In the genomic region with DNA sequence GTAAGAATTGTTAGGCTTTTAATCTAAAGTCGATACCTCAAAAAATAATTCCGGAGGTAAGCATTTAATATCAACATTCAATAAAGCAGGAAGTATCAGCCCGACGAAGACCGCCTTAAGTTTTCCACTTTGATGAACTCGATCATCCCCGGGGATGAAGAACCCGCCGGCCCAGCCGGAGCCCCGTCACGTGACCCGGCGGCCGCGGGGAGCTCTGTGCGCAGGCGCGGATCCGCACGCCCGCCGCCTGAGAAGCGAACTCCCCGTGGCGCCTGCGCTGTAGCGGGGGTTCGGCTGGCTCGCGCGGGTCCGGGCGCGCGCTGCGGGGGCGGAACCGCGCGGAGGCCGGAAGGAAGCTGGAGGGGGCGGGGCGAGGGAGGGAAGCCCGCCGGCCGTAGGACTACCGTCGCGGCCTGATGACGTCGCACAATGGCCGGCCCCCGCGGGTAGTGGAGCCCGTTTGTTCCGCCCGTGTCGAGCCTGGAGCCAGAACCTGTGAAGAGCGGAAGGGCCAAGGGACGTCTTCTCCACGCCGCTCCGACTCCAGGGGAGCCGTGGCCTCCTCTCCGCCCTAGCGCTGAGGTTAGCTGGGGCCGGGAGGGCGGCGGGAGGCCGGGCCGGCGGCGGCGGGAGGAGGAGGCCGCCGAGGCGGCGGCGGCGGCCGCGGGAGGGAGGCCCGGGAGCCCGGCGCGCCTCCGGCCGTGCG, we compare ENCODE assay signal across 1 cellular context.
TF ChIP-seq lines count a peak whose summit lies in the region.

A gene (plus strand): TSS at position 419 of the 706 bp plus-strand sequence. CDS start 6,721 bp downstream, outside the sequence.

TF ChIP-seq in HepG2, 621 proteins besides CTCF, POLR2A, EP300 and RAD21 (continued from another document and continues in another):
- TF ChIP-seq, protein P1, sequence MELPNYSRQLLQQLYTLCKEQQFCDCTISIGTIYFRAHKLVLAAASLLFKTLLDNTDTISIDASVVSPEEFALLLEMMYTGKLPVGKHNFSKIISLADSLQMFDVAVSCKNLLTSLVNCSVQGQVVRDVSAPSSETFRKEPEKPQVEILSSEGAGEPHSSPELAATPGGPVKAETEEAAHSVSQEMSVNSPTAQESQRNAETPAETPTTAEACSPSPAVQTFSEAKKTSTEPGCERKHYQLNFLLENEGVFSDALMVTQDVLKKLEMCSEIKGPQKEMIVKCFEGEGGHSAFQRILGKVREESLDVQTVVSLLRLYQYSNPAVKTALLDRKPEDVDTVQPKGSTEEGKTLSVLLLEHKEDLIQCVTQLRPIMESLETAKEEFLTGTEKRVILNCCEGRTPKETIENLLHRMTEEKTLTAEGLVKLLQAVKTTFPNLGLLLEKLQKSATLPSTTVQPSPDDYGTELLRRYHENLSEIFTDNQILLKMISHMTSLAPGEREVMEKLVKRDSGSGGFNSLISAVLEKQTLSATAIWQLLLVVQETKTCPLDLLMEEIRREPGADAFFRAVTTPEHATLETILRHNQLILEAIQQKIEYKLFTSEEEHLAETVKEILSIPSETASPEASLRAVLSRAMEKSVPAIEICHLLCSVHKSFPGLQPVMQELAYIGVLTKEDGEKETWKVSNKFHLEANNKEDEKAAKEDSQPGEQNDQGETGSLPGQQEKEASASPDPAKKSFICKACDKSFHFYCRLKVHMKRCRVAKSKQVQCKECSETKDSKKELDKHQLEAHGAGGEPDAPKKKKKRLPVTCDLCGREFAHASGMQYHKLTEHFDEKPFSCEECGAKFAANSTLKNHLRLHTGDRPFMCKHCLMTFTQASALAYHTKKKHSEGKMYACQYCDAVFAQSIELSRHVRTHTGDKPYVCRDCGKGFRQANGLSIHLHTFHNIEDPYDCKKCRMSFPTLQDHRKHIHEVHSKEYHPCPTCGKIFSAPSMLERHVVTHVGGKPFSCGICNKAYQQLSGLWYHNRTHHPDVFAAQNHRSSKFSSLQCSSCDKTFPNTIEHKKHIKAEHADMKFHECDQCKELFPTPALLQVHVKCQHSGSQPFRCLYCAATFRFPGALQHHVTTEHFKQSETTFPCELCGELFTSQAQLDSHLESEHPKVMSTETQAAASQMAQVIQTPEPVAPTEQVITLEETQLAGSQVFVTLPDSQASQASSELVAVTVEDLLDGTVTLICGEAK (IDR thresholded peaks at IDR 0.05), result no peak
- TF ChIP-seq, protein P1 (CRISPR knock-in tag; IDR thresholded peaks at IDR 0.05), result no peak
- TF ChIP-seq JUND (CRISPR knock-in tag; IDR thresholded peaks at IDR 0.05) (no peak), MAZ (IDR thresholded peaks at IDR 0.05; ENCODE audit: borderline replicate concordance, low read depth, low read length) (peak; percentile 96), MAZ (CRISPR knock-in tag; IDR thresholded peaks at IDR 0.05; ENCODE audit: low read depth) (peak; percentile 90), ZNF781 (CRISPR knock-in tag; IDR thresholded peaks at IDR 0.05; ENCODE audit: borderline replicate concordance, not compliant biosample characterization) (no peak), FOXP1 (IDR thresholded peaks at IDR 0.05) (no peak), FOXP1 (CRISPR knock-in tag; IDR thresholded peaks at IDR 0.05) (0 out of 2 replicates have a peak, but pooled peaks have one; percentile 6), ZFY (CRISPR knock-in tag; IDR thresholded peaks at IDR 0.05) (peak; percentile 98), KMT2B (CRISPR knock-in tag; IDR thresholded peaks at IDR 0.05) (peak; percentile 96), ADNP (CRISPR knock-in tag; IDR thresholded peaks at IDR 0.05) (no peak), KLF15 (CRISPR knock-in tag; IDR thresholded peaks at IDR 0.05; ENCODE audit: borderline replicate concordance) (0 out of 2 replicates have a peak, but pooled peaks have one; percentile 55), ZNF674 (CRISPR knock-in tag; IDR thresholded peaks at IDR 0.05; ENCODE audit: low read depth) (no peak), FOXM1 (CRISPR knock-in tag; IDR thresholded peaks at IDR 0.05) (0 out of 2 replicates have a peak, but pooled peaks have one; percentile 36), DMAP1 (CRISPR knock-in tag; IDR thresholded peaks at IDR 0.05) (peak; percentile 59; the same call in 1 of the 2 replicates), ZNF264 (CRISPR knock-in tag; IDR thresholded peaks at IDR 0.05) (no peak), ZNF468 (CRISPR knock-in tag; IDR thresholded peaks at IDR 0.05) (no peak), ZNF678 (CRISPR knock-in tag; IDR thresholded peaks at IDR 0.05) (no peak), NONO (IDR thresholded peaks at IDR 0.05) (no peak), NONO (CRISPR knock-in tag; conservative IDR thresholded peaks at IDR 0.05) (peak; percentile 59; the same call in 1 of the 2 replicates), ZBTB8A (CRISPR knock-in tag; IDR thresholded peaks at IDR 0.05; ENCODE audit: borderline replicate concordance, low read depth) (no peak), U2AF2 (IDR thresholded peaks at IDR 0.05; ENCODE audit: low read depth, low read length) (no peak), SOX5 (CRISPR knock-in tag; IDR thresholded peaks at IDR 0.05; ENCODE audit: borderline replicate concordance) (peak; percentile 46; the same call in 1 of the 2 replicates), BCL6 (CRISPR knock-in tag; IDR thresholded peaks at IDR 0.05) (0 out of 2 replicates have a peak, but pooled peaks have one; percentile 13), ZNF256 (CRISPR knock-in tag; conservative IDR thresholded peaks at IDR 0.05) (no peak), MAF1 (CRISPR knock-in tag; IDR thresholded peaks at IDR 0.05; ENCODE audit: borderline replicate concordance) (no peak), ZNF180 (CRISPR knock-in tag; IDR thresholded peaks at IDR 0.05; ENCODE audit: borderline replicate concordance, low read depth) (no peak), MTF2 (CRISPR knock-in tag; IDR thresholded peaks at IDR 0.05; ENCODE audit: borderline replicate concordance) (no peak), NKX3-1 (CRISPR knock-in tag; IDR thresholded peaks at IDR 0.05) (no peak)
- TF ChIP-seq, protein P2, sequence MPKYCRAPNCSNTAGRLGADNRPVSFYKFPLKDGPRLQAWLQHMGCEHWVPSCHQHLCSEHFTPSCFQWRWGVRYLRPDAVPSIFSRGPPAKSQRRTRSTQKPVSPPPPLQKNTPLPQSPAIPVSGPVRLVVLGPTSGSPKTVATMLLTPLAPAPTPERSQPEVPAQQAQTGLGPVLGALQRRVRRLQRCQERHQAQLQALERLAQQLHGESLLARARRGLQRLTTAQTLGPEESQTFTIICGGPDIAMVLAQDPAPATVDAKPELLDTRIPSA (CRISPR knock-in tag; IDR thresholded peaks at IDR 0.05; ENCODE audit: borderline replicate concordance), result peak; percentile 91; the same call in 1 of the 2 replicates
- TF ChIP-seq, protein P3, sequence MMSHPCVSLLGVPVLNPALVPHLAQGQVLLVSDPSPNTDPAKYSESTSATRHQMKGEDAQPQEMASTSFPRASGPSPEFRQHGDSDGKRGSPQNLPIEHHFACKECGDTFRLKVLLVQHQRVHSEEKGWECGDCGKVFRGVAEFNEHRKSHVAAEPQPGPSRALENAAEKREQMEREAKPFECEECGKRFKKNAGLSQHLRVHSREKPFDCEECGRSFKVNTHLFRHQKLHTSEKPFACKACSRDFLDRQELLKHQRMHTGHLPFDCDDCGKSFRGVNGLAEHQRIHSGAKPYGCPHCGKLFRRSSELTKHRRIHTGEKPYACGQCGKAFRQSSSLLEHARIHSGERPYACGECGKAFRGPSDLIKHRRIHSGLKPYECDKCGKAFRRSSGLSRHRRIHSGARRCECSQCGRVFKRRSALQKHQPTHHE (CRISPR knock-in tag; IDR thresholded peaks at IDR 0.05; ENCODE audit: borderline replicate concordance), result peak; percentile 68; the same call in 1 of the 2 replicates
- TF ChIP-seq, protein P4, sequence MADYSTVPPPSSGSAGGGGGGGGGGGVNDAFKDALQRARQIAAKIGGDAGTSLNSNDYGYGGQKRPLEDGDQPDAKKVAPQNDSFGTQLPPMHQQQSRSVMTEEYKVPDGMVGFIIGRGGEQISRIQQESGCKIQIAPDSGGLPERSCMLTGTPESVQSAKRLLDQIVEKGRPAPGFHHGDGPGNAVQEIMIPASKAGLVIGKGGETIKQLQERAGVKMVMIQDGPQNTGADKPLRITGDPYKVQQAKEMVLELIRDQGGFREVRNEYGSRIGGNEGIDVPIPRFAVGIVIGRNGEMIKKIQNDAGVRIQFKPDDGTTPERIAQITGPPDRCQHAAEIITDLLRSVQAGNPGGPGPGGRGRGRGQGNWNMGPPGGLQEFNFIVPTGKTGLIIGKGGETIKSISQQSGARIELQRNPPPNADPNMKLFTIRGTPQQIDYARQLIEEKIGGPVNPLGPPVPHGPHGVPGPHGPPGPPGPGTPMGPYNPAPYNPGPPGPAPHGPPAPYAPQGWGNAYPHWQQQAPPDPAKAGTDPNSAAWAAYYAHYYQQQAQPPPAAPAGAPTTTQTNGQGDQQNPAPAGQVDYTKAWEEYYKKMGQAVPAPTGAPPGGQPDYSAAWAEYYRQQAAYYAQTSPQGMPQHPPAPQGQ (CRISPR knock-in tag; IDR thresholded peaks at IDR 0.05; ENCODE audit: borderline replicate concordance), result no peak
- TF ChIP-seq, protein P5, sequence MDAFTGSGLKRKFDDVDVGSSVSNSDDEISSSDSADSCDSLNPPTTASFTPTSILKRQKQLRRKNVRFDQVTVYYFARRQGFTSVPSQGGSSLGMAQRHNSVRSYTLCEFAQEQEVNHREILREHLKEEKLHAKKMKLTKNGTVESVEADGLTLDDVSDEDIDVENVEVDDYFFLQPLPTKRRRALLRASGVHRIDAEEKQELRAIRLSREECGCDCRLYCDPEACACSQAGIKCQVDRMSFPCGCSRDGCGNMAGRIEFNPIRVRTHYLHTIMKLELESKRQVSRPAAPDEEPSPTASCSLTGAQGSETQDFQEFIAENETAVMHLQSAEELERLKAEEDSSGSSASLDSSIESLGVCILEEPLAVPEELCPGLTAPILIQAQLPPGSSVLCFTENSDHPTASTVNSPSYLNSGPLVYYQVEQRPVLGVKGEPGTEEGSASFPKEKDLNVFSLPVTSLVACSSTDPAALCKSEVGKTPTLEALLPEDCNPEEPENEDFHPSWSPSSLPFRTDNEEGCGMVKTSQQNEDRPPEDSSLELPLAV (CRISPR knock-in tag; conservative IDR thresholded peaks at IDR 0.05; ENCODE audit: low read depth), result no peak
- TF ChIP-seq, protein P6, sequence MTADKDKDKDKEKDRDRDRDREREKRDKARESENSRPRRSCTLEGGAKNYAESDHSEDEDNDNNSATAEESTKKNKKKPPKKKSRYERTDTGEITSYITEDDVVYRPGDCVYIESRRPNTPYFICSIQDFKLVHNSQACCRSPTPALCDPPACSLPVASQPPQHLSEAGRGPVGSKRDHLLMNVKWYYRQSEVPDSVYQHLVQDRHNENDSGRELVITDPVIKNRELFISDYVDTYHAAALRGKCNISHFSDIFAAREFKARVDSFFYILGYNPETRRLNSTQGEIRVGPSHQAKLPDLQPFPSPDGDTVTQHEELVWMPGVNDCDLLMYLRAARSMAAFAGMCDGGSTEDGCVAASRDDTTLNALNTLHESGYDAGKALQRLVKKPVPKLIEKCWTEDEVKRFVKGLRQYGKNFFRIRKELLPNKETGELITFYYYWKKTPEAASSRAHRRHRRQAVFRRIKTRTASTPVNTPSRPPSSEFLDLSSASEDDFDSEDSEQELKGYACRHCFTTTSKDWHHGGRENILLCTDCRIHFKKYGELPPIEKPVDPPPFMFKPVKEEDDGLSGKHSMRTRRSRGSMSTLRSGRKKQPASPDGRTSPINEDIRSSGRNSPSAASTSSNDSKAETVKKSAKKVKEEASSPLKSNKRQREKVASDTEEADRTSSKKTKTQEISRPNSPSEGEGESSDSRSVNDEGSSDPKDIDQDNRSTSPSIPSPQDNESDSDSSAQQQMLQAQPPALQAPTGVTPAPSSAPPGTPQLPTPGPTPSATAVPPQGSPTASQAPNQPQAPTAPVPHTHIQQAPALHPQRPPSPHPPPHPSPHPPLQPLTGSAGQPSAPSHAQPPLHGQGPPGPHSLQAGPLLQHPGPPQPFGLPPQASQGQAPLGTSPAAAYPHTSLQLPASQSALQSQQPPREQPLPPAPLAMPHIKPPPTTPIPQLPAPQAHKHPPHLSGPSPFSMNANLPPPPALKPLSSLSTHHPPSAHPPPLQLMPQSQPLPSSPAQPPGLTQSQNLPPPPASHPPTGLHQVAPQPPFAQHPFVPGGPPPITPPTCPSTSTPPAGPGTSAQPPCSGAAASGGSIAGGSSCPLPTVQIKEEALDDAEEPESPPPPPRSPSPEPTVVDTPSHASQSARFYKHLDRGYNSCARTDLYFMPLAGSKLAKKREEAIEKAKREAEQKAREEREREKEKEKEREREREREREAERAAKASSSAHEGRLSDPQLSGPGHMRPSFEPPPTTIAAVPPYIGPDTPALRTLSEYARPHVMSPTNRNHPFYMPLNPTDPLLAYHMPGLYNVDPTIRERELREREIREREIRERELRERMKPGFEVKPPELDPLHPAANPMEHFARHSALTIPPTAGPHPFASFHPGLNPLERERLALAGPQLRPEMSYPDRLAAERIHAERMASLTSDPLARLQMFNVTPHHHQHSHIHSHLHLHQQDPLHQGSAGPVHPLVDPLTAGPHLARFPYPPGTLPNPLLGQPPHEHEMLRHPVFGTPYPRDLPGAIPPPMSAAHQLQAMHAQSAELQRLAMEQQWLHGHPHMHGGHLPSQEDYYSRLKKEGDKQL (CRISPR knock-in tag; IDR thresholded peaks at IDR 0.05; ENCODE audit: low read depth), result peak; percentile 32; the same call in 1 of the 2 replicates
